In genomic region chr4:109590841-109591357, GRCh38 we compare ENCODE assay signal across 25 cellular contexts. TPM values are rescaled to one million over a fixed set of nuclear protein-coding genes. Genes with fewer than 3 reads are reported as not detected.
DNase-seq lines count a peak whose midpoint lies in the region; ATAC-seq and TF ChIP-seq lines count a peak whose summit lies in the region.
"Had no signal": no experiment of that assay in that cellular context is flagged by ENCODE, and none has a peak within 500 bp of the region (broad histone marks: within the 10 kb centered on the region; RNA-seq: fewer than 3 reads in every experiment).

No MANE protein-coding gene starts in this region.

- H3K27ac ChIP-seq in epithelial cell of prostate, result peak overlapping the region; percentile 7
- H3K27ac ChIP-seq: esophagus squamous epithelium, VCaP had no signal

- CTCF ChIA-PET in T-cell (lab: Charles Lee), result interaction anchor here in 1 of 2 donors (0.9 to 1.1 kb wide), 2 partner anchors 13 to 105 kb away, joined by 3 to 5 read pairs; no protein-coding TSS in a partner anchor

- H3K27me3 Mint-ChIP-seq in stimulated activated naive CD8-positive, alpha-beta T cell treated with anti-CD3 and anti-CD28 coated beads, Interleukin-15, Interleukin-2, amounts not matched to agents 100 ng/mL and 50 ng/mL, for 24 hours, result no peaks in the 10 kb centered on the region
- no peaks in the 10 kb centered on the region for H3K27me3 Mint-ChIP-seq in T-cell
- no peaks in the 10 kb centered on the region for H3K27me3 Mint-ChIP-seq in type B pancreatic cell
- H3K27me3 Mint-ChIP-seq: CD8-positive, alpha-beta memory T cell had no signal

- no peaks in the 10 kb centered on the region for H3K9me3 Mint-ChIP-seq in stimulated activated naive CD8-positive, alpha-beta T cell treated with anti-CD3 and anti-CD28 coated beads, Interleukin-15, Interleukin-2, amounts not matched to agents 100 ng/mL and 50 ng/mL, for 24 hours
- H3K9me3 Mint-ChIP-seq in T-cell (no peaks in the 10 kb centered on the region), type B pancreatic cell (peaks cover 3% of the 10 kb centered on the region)
- H3K9me3 Mint-ChIP-seq: activated T-helper 2 cell treated with anti-CD3 and anti-CD28 coated beads, Interferon-gamma antibody, Interleukin-2, Interleukin-4, amounts not matched to agents 10 μg/mL and 5 μg/mL and 100 μg/mL, durations not matched to agents 14 hours and 24 hours and 36 hours; CD8-positive, alpha-beta memory T cell; T-helper 1 cell treated with Interleukin-12 subunit alpha and Interleukin-12 subunit beta and Interleukin-4 antibody, amounts not matched to agents 30 μg/mL and 1 μg/mL, for 36 hours had no signal

- no peak overlapping the region for H3K4me3 Mint-ChIP-seq in stimulated activated naive CD8-positive, alpha-beta T cell treated with anti-CD3 and anti-CD28 coated beads, Interleukin-15, Interleukin-2, amounts not matched to agents 100 ng/mL and 50 ng/mL, for 24 hours
- H3K4me3 Mint-ChIP-seq in T-cell, result peak overlapping the region in 1 of 3 donors; percentile 25
- no peak overlapping the region for H3K4me3 Mint-ChIP-seq in type B pancreatic cell
- H3K4me3 Mint-ChIP-seq: CD8-positive, alpha-beta memory T cell; T-helper 1 cell treated with Interleukin-12 subunit alpha and Interleukin-12 subunit beta and Interleukin-4 antibody, amounts not matched to agents 30 μg/mL and 1 μg/mL, for 36 hours had no signal

- ATAC-seq in stimulated activated naive CD8-positive, alpha-beta T cell treated with anti-CD3 and anti-CD28 coated beads, Interleukin-15, Interleukin-2, amounts not matched to agents 100 U/mL and 50 U/mL, for 24 hours, result no peak
- ATAC-seq in T-cell (replicated peaks in 1 of 4), result peak in 1 of 4 experiments; percentile 31
- ATAC-seq: left ventricle myocardium superior, mucosa of descending colon had no signal

- H3K36me3 Mint-ChIP-seq in stimulated activated naive CD8-positive, alpha-beta T cell treated with anti-CD3 and anti-CD28 coated beads, Interleukin-15, Interleukin-2, amounts not matched to agents 100 ng/mL and 50 ng/mL, for 24 hours (ENCODE audit: low read depth), result peaks cover 5% of the 10 kb centered on the region
- peaks cover 6% of the 10 kb centered on the region for H3K36me3 Mint-ChIP-seq in T-cell
- H3K36me3 Mint-ChIP-seq in type B pancreatic cell, result no peaks in the 10 kb centered on the region

- peak overlapping the region; percentile 2 for H3K27ac Mint-ChIP-seq in stimulated activated naive CD8-positive, alpha-beta T cell treated with anti-CD3 and anti-CD28 coated beads, Interleukin-15, Interleukin-2, amounts not matched to agents 100 ng/mL and 50 ng/mL, for 24 hours
- peak overlapping the region; percentile 33 to 79 for H3K27ac Mint-ChIP-seq in T-cell
- peak overlapping the region; percentile 33 for H3K27ac Mint-ChIP-seq in type B pancreatic cell
- H3K27ac Mint-ChIP-seq: activated T-helper 2 cell treated with anti-CD3 and anti-CD28 coated beads, Interferon-gamma antibody, Interleukin-2, Interleukin-4, amounts not matched to agents 10 μg/mL and 5 μg/mL and 100 μg/mL, durations not matched to agents 14 hours and 24 hours and 36 hours; T-helper 1 cell treated with Interleukin-12 subunit alpha and Interleukin-12 subunit beta and Interleukin-4 antibody, amounts not matched to agents 30 μg/mL and 1 μg/mL, for 36 hours had no signal

- DNase-seq in stimulated activated naive CD8-positive, alpha-beta T cell treated with anti-CD3 and anti-CD28 coated beads, Interleukin-15, Interleukin-2, amounts not matched to agents 100 U/mL and 50 U/mL, for 24 hours, result no peak
- no peak for DNase-seq in T-cell
- no peak for DNase-seq in epithelial cell of prostate (ENCODE audit: low read depth, low spot score)
- no peak for DNase-seq in type B pancreatic cell (ENCODE audit: extremely low spot score, unreplicated experiment)
- no peak for DNase-seq in head of caudate nucleus
- DNase-seq in NCI-H1048 (lab: John Stamatoyannopoulos, UW), result no peak
- no peak for DNase-seq in H4 (ENCODE audit: low spot score)
- DNase-seq: activated CD8-positive, alpha-beta memory T cell treated with anti-CD3 and anti-CD28 coated beads for 24 hours; amygdala; CD8-positive, alpha-beta memory T cell; cerebellar nuclear complex; DMS79; effector CD4-positive, alpha-beta T cell; esophagus squamous epithelium; left ventricle myocardium superior; mucosa of descending colon; NCI-H1105 treated with DMSO at 0.1 percent for 48 hours; NCI-H2171; NCI-H69; SIG-M5; stimulated activated CD4-positive, alpha-beta T cell treated with anti-CD3 and anti-CD28 coated beads, Interleukin-12 subunit alpha, Interleukin-12 subunit beta, amount 100 ng/mL, for 4 hours had no signal

- no peak for TF ChIP-seq CTCF in type B pancreatic cell (conservative IDR thresholded peaks at IDR 0.05)

- H3K4me1 Mint-ChIP-seq in stimulated activated naive CD8-positive, alpha-beta T cell treated with anti-CD3 and anti-CD28 coated beads, Interleukin-15, Interleukin-2, amounts not matched to agents 100 ng/mL and 50 ng/mL, for 24 hours (ENCODE audit: low read depth), result peaks cover 73% of the 10 kb centered on the region
- H3K4me1 Mint-ChIP-seq in T-cell (peaks cover 68 to 78% (median 77%) of the 10 kb centered on the region in 3 donors), type B pancreatic cell (ENCODE audit: unreplicated experiment) (peaks cover 5% of the 10 kb centered on the region)

- intact Hi-C loops in head of caudate nucleus (cut with DNase I), result no loop called here

- POLR2A ChIA-PET in T-cell (lab: Charles Lee), result interaction anchor here (0.6 to 1.2 kb wide), 6 partner anchors 13 to 1462 kb away, joined by 3 to 8 read pairs (median 4); no protein-coding TSS in a partner anchor

RNA-seq across cellular contexts. Expression of gene MCUB, which starts 30.9 kb away (rescaled TPM):
- total RNA-seq in T-cell (100 to 1,000 TPM in 4 of 5 donors, 10 to 100 TPM in 1; 88.9 to 139 (median 122) TPM), type B pancreatic cell (ENCODE audit: low replicate concordance) (8.4 and 10.1 TPM in 2 replicates)
- 11.1 and 51.0 TPM in 2 replicates for total RNA-seq in H4 (2014; rRNA removed; shearing (Covaris generic))

Comparison
In these comparisons a context has a peak if more than half of its experiments do, and no peak if none do; other contexts are left out.
1. H3K27ac Mint-ChIP-seq: peak in every context shown above with its lines; median percentile 56 in T-cell; 33 in type B pancreatic cell; 2 in stimulated activated naive CD8-positive, alpha-beta T cell treated with anti-CD3 and anti-CD28 coated beads, Interleukin-15, Interleukin-2, amounts not matched to agents 100 ng/mL and 50 ng/mL, for 24 hours.